10 cellular contexts compared by ENCODE assay signal in the genomic region with DNA sequence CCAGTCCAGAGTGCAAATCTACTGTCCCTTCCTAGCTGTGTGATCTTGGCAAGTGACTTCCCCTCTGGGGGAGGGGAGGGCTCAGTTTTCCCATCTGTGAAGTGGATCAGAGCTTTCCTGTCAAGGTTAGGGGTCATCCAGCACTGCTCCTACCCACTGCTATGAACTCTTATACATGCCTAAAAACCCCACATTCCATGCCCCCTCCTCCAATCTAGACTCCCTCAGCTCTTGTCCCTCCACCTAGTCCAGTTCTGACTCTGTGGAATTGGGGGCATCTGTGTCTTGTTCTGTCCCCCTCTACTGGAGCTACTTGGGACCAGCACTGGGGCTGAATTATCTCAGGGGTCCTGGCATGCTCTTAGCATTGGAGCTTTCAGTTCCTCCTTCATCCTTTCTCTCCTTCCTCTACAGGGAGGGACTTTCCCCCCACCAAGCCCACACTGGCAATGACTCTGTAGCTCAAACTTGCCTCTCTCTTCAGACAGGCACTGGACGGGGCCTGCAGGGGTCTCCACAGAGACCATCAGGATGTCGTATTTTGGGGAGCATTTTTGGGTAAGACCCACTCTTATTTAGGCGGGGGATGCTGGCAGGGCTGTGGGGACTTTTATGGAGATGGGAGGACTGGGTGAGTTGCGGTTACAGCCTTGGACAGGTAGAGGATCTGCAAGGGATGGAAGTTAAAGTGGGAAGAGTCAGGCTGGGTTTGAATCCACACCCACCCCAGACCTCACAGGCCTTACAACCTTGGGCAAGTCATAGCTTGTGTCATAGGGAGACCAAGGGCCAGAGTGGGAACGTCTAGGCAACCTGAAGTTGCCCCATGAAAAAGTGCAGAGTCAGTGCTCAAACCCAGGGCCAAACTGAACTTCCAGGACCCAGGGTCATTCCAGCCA. TPM values are rescaled to one million over a fixed set of nuclear protein-coding genes. Genes with fewer than 3 reads are reported as not detected.
DNase-seq lines count a peak whose midpoint lies in the region; ATAC-seq and TF ChIP-seq lines count a peak whose summit lies in the region.
"Had no signal": no experiment of that assay in that cellular context is flagged by ENCODE, and none has a peak within 500 bp of the region (broad histone marks: within the 10 kb centered on the region; RNA-seq: fewer than 3 reads in every experiment).

No MANE protein-coding gene starts in this region.

- no peaks in the 10 kb centered on the region for H3K9me3 Mint-ChIP-seq in CD4-positive, alpha-beta T cell

- CTCF ChIA-PET in CD4-positive, alpha-beta T cell (lab: Charles Lee): interaction anchor here (0.6 to 1.2 kb wide), 2 partner anchors 99 to 105 kb away, joined by 3 read pairs; a partner anchor contains a TSS
- CTCF ChIA-PET in mammary epithelial cell (lab: Charles Lee; ENCODE audit: low non-redundant PET): no interaction called here

- peak overlapping the region; percentile 20 for H3K4me2 ChIP-seq in mammary epithelial cell (ENCODE audit: insufficient read depth, low read depth, low read length)

- no peaks in the 10 kb centered on the region for H3K27me3 ChIP-seq in CD4-positive, alpha-beta T cell (ENCODE audit: control insufficient read depth, insufficient read depth, low read length)
- H3K27me3 ChIP-seq in mammary epithelial cell (ENCODE audit: insufficient read depth, low read length) (no peaks in the 10 kb centered on the region), gastrocnemius medialis (peaks cover 8 to 18% (median 9%) of the 10 kb centered on the region in 3 donors)

- H3K27me3 Mint-ChIP-seq in CD4-positive, alpha-beta T cell: no peaks in the 10 kb centered on the region

- H3K4me1 ChIP-seq in mammary epithelial cell (ENCODE audit: insufficient read depth, low read length) (peaks cover 17% of the 10 kb centered on the region), gastrocnemius medialis (no peaks in the 10 kb centered on the region)

- H3K9ac ChIP-seq in mammary epithelial cell (ENCODE audit: insufficient read depth, low read length): no peak overlapping the region

- 59% methylated on average over 5 of the region's 5 CpGs for WGBS in mammary epithelial cell (ENCODE audit: low coverage, missing lambda C conversion rate)

- BruUV-seq in mammary epithelial cell (replicated peaks; lab: Mats Ljungman, UMichigan): no TSS peak

- peak overlapping the region; percentile 77 for H3K27ac Mint-ChIP-seq in CD4-positive, alpha-beta T cell

- H3K4me1 Mint-ChIP-seq in CD4-positive, alpha-beta T cell (ENCODE audit: low read depth): peaks cover 42% of the 10 kb centered on the region

- H3K36me3 ChIP-seq in mammary epithelial cell (ENCODE audit: insufficient read depth, low read length) (no peaks in the 10 kb centered on the region), gastrocnemius medialis (no peaks in the 10 kb centered on the region)

- no peak for TF ChIP-seq CTCF in CD4-positive, alpha-beta T cell (IDR thresholded peaks at IDR 0.05)
- no peak for TF ChIP-seq CTCF in mammary epithelial cell (conservative IDR thresholded peaks at IDR 0.05 in 1 of 2, IDR thresholded peaks at IDR 0.05 in 1 of 2; ENCODE audit: extremely low read depth in 1 of 2, insufficient read depth in 1 of 2, low read depth in 1 of 2, low read length in 2 of 2)
- TF ChIP-seq CTCF in gastrocnemius medialis (IDR thresholded peaks at IDR 0.05 in 4 of 5, conservative IDR thresholded peaks at IDR 0.05 in 1 of 5): no peak

- no peak for TF ChIP-seq POLR2A in gastrocnemius medialis (IDR thresholded peaks at IDR 0.05)

- intact Hi-C loops in CD4-positive, alpha-beta T cell (cut with DNase I, micrococcal nuclease): no loop called here
- intact Hi-C loops in mammary epithelial cell (cut with micrococcal nuclease) (no loop called here), gastrocnemius medialis (cut with DNase I; ENCODE audit: low total_unique reads) (no loop called here)

- dilution Hi-C loops in mammary epithelial cell (cut with HindIII; ENCODE audit: low sequenced_read_pairs): no loop called here

- H3K9me3 ChIP-seq in CD4-positive, alpha-beta T cell (ENCODE audit: control insufficient read depth, low read length): no peaks in the 10 kb centered on the region
- no peaks in the 10 kb centered on the region for H3K9me3 ChIP-seq in mammary epithelial cell (replicated peaks; ENCODE audit: insufficient read depth, low read length)
- H3K9me3 ChIP-seq in gastrocnemius medialis: no peaks in the 10 kb centered on the region

- DNase-seq in CD4-positive, alpha-beta T cell: no peak
- peak; percentile 63 for DNase-seq in GM19238 (ENCODE audit: insufficient read length, low spot score)
- DNase-seq in mammary epithelial cell: no peak
- no peak for DNase-seq in superior temporal gyrus (ENCODE audit: extremely low spot score)
- no peak for DNase-seq in gastrocnemius medialis
- DNase-seq in NCI-H1694 treated with DMSO at 0.1 percent for 48 hours (lab: John Stamatoyannopoulos, UW): no peak
- no peak for DNase-seq in stimulated activated CD4-positive, alpha-beta T cell treated with anti-CD3 and anti-CD28 coated beads, Interleukin-4, amount 100 ng/mL, for 4 hours
- DNase-seq: activated CD4-positive, CD25-positive, alpha-beta regulatory T cell treated with anti-CD3 and anti-CD28 coated beads, Interleukin-2, amount 50 U/mL, for 72 hours had no signal

- ATAC-seq in CD4-positive, alpha-beta T cell (ENCODE audit: poor library complexity): no peak
- ATAC-seq in HG03521 (IDR thresholded peaks at IDR 0.05; ENCODE audit: unreplicated experiment) (peak; percentile 44), gastrocnemius medialis (no peak)

- H3K4me3 ChIP-seq in mammary epithelial cell (replicated peaks in 1 of 3; ENCODE audit: insufficient read depth in 1 of 3, low read depth in 2 of 3, low read length in 3 of 3) (no peak overlapping the region), gastrocnemius medialis (no peak overlapping the region)

- H3K79me2 ChIP-seq in mammary epithelial cell (ENCODE audit: insufficient read depth, low read length): no peaks in the 10 kb centered on the region

- H3K4me3 Mint-ChIP-seq in CD4-positive, alpha-beta T cell: peak overlapping the region; percentile 65

- H3K27ac ChIP-seq in CD4-positive, alpha-beta T cell (ENCODE audit: low read depth, low read length): peak overlapping the region; percentile 27
- H3K27ac ChIP-seq in mammary epithelial cell (ENCODE audit: insufficient read depth, low read depth, low read length): no peak overlapping the region
- no peak overlapping the region for H3K27ac ChIP-seq in gastrocnemius medialis

- no peaks in the 10 kb centered on the region for H4K20me1 ChIP-seq in mammary epithelial cell (ENCODE audit: insufficient read depth, low read length)

- in situ Hi-C loops in mammary epithelial cell (cut with MboI; ENCODE audit: low sequenced_read_pairs in 2 of 2): no loop called here
- in situ Hi-C loops in gastrocnemius medialis (cut with MboI; ENCODE audit: low sequenced_read_pairs in 4 of 4): no loop called here

- POLR2A ChIA-PET in CD4-positive, alpha-beta T cell (lab: Charles Lee): interaction anchor here (0.6 to 1.3 kb wide), 2 partner anchors 36 to 50 kb away, joined by 3 to 7 read pairs; a partner anchor contains a TSS

- no peak overlapping the region for H2AFZ ChIP-seq in mammary epithelial cell (ENCODE audit: low read depth, low read length)

- H3K36me3 Mint-ChIP-seq in CD4-positive, alpha-beta T cell (ENCODE audit: low read depth): peaks cover 66% of the 10 kb centered on the region

RNA-seq across cellular contexts. Expression of a gene that starts 3.6 kb away (rescaled TPM):
- total RNA-seq in CD4-positive, alpha-beta T cell: 10 to 100 TPM; 40.7 to 43.1 TPM
- 1 to 10 TPM; 1.7 to 2.8 TPM for total RNA-seq in mammary epithelial cell
- polyA plus RNA-seq in mammary epithelial cell: 0.22 TPM
- 4.6 TPM for polyA minus RNA-seq in mammary epithelial cell
- 1 to 10 TPM in 1 of 4 donors, under 1 TPM in 2, not detected in 1; 0.13 to 2.1 (median 0.51) TPM for total RNA-seq in gastrocnemius medialis
- total RNA-seq: myocyte had no signal

RNA-seq across cellular contexts. Expression of a gene that starts 35.6 kb away (rescaled TPM):
- total RNA-seq in CD4-positive, alpha-beta T cell: 10 to 100 TPM; 18.1 to 21.4 TPM
- total RNA-seq in mammary epithelial cell (10 to 100 TPM; 15.3 to 50.5 TPM), gastrocnemius medialis (10 to 100 TPM; 20.0 to 61.5 (median 35.1) TPM)
- 14.0 TPM for polyA plus RNA-seq in mammary epithelial cell
- 106 TPM for polyA minus RNA-seq in mammary epithelial cell

RNA-seq across cellular contexts. Expression of a gene that starts 40.1 kb away (rescaled TPM):
- under 1 TPM; 0.39 to 0.52 TPM for total RNA-seq in CD4-positive, alpha-beta T cell
- total RNA-seq in mammary epithelial cell (10 to 100 TPM in 1 of 2 donors, 1 to 10 TPM in 1; 2.3 to 18.6 TPM), gastrocnemius medialis (under 1 TPM in 2 of 4 donors, not detected in 2; 0.13 to 0.39 TPM)
- polyA plus RNA-seq in mammary epithelial cell: 7.5 TPM
- polyA minus RNA-seq in mammary epithelial cell: 11.2 TPM
- total RNA-seq: myocyte had no signal

Comparison
In these comparisons a context has a peak if more than half of its experiments do, and no peak if none do; other contexts are left out.
1. RNA of a gene that starts 3.6 kb away (total RNA-seq): 40.7 to 43.1 TPM in CD4-positive, alpha-beta T cell; 1.7 to 2.8 TPM in mammary epithelial cell and 0.13 to 2.1 TPM in gastrocnemius medialis; every median in the first group is over 10 times any median in the second.